8 cellular contexts compared by ENCODE assay signal in genomic region chrX:120793098-120793497, GRCh38.
"Had no signal": no experiment of that assay in that cellular context is flagged by ENCODE, and none has a peak within 500 bp of the region (broad histone marks: within the 10 kb centered on the region; RNA-seq: fewer than 3 reads in every experiment).

No MANE protein-coding gene starts in this region.

- H3K9me3 Mint-ChIP-seq: IgD-negative memory B cell had no signal

- FAIRE-seq: HTR-8/SVneo had no signal

- H3K9me3 ChIP-seq: HAP-1 had no signal

- DNase-seq: GM23248, GOT3, H7, KBM-7 had no signal

- ATAC-seq: HCT116 had no signal

- H3K27me3 Mint-ChIP-seq: IgD-negative memory B cell had no signal

- H3K27ac Mint-ChIP-seq: IgD-negative memory B cell had no signal

- H3K36me3 ChIP-seq: HAP-1 had no signal

- H3K4me3 ChIP-seq: GM23248, HAP-1 had no signal

- H3K27ac ChIP-seq: GM23248 had no signal

- H3K4me1 ChIP-seq: HAP-1 had no signal

- H2AFZ ChIP-seq: GM23248 had no signal

- H3K36me3 Mint-ChIP-seq: IgD-negative memory B cell had no signal

- H3K4me3 Mint-ChIP-seq: IgD-negative memory B cell had no signal

- H3K9ac ChIP-seq: GM23248 had no signal
